In the genomic region with DNA sequence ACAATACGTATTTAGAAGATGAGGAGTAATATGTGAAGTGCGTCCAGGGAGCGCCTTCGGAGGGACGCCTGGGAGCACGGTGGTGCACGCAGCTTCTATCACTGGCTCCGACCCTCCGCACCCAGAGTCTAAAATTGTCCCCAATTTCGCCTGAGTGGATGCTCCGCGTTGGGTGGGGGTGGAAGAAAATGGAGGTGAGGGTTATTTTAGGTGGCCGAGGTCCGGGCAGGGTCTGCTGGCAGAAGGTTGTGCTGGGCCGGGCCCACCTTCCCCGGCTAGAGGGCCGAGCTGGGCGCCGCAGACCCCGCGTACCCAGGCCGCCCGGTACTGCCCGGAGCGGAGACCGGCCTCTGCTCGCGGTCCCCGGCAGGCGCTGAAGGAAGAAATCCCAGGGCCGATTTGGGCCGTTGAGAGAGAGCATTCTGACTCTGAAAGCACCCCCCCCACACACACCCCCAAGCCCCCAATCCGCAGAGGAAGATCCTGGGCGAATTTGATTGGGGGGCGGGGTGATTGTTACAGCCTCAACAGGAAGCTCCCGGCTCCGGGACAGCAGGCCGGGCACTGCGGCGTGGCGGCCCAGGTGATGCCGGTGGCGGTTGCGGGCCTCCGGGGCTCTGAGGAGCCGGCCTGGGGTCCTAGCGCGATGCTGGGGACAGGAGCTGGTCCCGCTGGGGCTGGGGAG, we compare ENCODE assay signal across 8 cellular contexts. TPM values are rescaled to one million over a fixed set of nuclear protein-coding genes. Genes with fewer than 3 reads are reported as not detected.
DNase-seq lines count a peak whose midpoint lies in the region; ATAC-seq lines count a peak whose summit lies in the region.

No MANE protein-coding gene starts in this region.

- H3K36me3 Mint-ChIP-seq in CD8-positive, alpha-beta memory T cell, result no peaks in the 10 kb centered on the region
- peaks cover 0 to 5% (median 0%) of the 10 kb centered on the region in 3 donors for H3K36me3 Mint-ChIP-seq in naive thymus-derived CD8-positive, alpha-beta T cell

- H3K4me1 Mint-ChIP-seq in CD8-positive, alpha-beta memory T cell, result peaks cover 27 to 40% (median 30%) of the 10 kb centered on the region in 3 donors
- peaks cover 13 to 42% (median 31%) of the 10 kb centered on the region in 4 donors for H3K4me1 Mint-ChIP-seq in naive thymus-derived CD8-positive, alpha-beta T cell

- peak overlapping the region; percentile 54 for H3K27ac ChIP-seq in CD8-positive, alpha-beta memory T cell (ENCODE audit: low read depth, low read length)
- H3K27ac ChIP-seq in duodenal mucosa (ENCODE audit: low read depth, low read length), result peak overlapping the region; percentile 59

- peaks cover 82% of the 10 kb centered on the region for H3K27me3 ChIP-seq in CD8-positive, alpha-beta memory T cell (ENCODE audit: insufficient read depth, low read length, poor library complexity, severe bottlenecking)
- no peaks in the 10 kb centered on the region for H3K27me3 ChIP-seq in duodenal mucosa (ENCODE audit: control insufficient read depth in 1 of 2, insufficient read depth in 2 of 2, low read length in 2 of 2)

- H3K4me3 ChIP-seq in CD8-positive, alpha-beta memory T cell (ENCODE audit: low read length), result no peak overlapping the region
- peak overlapping the region; percentile 72 to 84 for H3K4me3 ChIP-seq in duodenal mucosa (ENCODE audit: low read depth in 1 of 2, low read length in 2 of 2)

- peaks cover 0 to 3% (median 2%) of the 10 kb centered on the region in 5 donors for H3K9me3 Mint-ChIP-seq in CD8-positive, alpha-beta memory T cell
- H3K9me3 Mint-ChIP-seq in naive thymus-derived CD8-positive, alpha-beta T cell, result peaks cover 0 to 2% (median 0%) of the 10 kb centered on the region in 9 donors

- CTCF ChIA-PET in CD8-positive, alpha-beta memory T cell (lab: Charles Lee), result no interaction called here

- H3K36me3 ChIP-seq in CD8-positive, alpha-beta memory T cell (ENCODE audit: insufficient read depth, low read length), result no peaks in the 10 kb centered on the region
- no peaks in the 10 kb centered on the region for H3K36me3 ChIP-seq in duodenal mucosa (ENCODE audit: control insufficient read depth in 1 of 2, insufficient read depth in 2 of 2, low read length in 2 of 2)

- H3K27ac Mint-ChIP-seq in CD8-positive, alpha-beta memory T cell, result peak overlapping the region in 5 of 8 donors; percentile 29 to 96 (median 61)
- peak overlapping the region in 3 of 10 donors; percentile 24 to 72 (median 54) for H3K27ac Mint-ChIP-seq in naive thymus-derived CD8-positive, alpha-beta T cell

- POLR2A ChIA-PET in CD8-positive, alpha-beta memory T cell (lab: Charles Lee), result interaction anchor here (0.6 to 1.0 kb wide), 3 partner anchors 43 to 110 kb away, joined by 3 to 5 read pairs (median 3); no protein-coding TSS in a partner anchor
- POLR2A ChIA-PET in naive thymus-derived CD8-positive, alpha-beta T cell (lab: Charles Lee), result interaction anchor here (0.5 to 2.9 kb wide), 4 partner anchors 28 to 114 kb away, joined by 4 to 14 read pairs (median 4); a partner anchor contains a TSS

- H3K4me3 Mint-ChIP-seq in CD8-positive, alpha-beta memory T cell, result peak overlapping the region; percentile 55 to 95 (median 86)
- peak overlapping the region; percentile 59 to 98 (median 88) for H3K4me3 Mint-ChIP-seq in naive thymus-derived CD8-positive, alpha-beta T cell

- no peaks in the 10 kb centered on the region for H3K9me3 ChIP-seq in CD8-positive, alpha-beta memory T cell (ENCODE audit: low read length)
- H3K9me3 ChIP-seq in duodenal mucosa (ENCODE audit: control insufficient read depth in 1 of 2, low read length in 2 of 2), result no peaks in the 10 kb centered on the region

- no peak for ATAC-seq in naive thymus-derived CD8-positive, alpha-beta T cell
- no peak for ATAC-seq in GM19328 (IDR thresholded peaks at IDR 0.05; ENCODE audit: unreplicated experiment)
- ATAC-seq in HG02970 (IDR thresholded peaks at IDR 0.05; ENCODE audit: low FRiP score, unreplicated experiment), result no peak
- no peak for ATAC-seq in GM21529 (IDR thresholded peaks at IDR 0.05; ENCODE audit: unreplicated experiment)
- ATAC-seq in HG03442 (IDR thresholded peaks at IDR 0.05; ENCODE audit: unreplicated experiment), result no peak

- peak overlapping the region; percentile 87 to 91 for H3K9ac ChIP-seq in duodenal mucosa (ENCODE audit: low read depth in 1 of 2, low read length in 2 of 2)

- H3K27me3 Mint-ChIP-seq in CD8-positive, alpha-beta memory T cell, result peaks cover 63 to 70% of the 10 kb centered on the region in 2 donors
- peaks cover 30 to 71% (median 40%) of the 10 kb centered on the region in 5 donors for H3K27me3 Mint-ChIP-seq in naive thymus-derived CD8-positive, alpha-beta T cell

- peaks cover 57% of the 10 kb centered on the region for H3K4me1 ChIP-seq in CD8-positive, alpha-beta memory T cell (ENCODE audit: insufficient read depth, low read length)
- H3K4me1 ChIP-seq in duodenal mucosa (ENCODE audit: control insufficient read depth in 1 of 2, insufficient read depth in 2 of 2, low read length in 2 of 2), result peaks cover 19 to 22% of the 10 kb centered on the region in 2 donors

- DNase-seq in CD8-positive, alpha-beta memory T cell, result no peak
- peak; percentile 54 for DNase-seq in NCI-H2227 treated with DMSO at 0.1 percent for 48 hours (lab: John Stamatoyannopoulos, UW)
- no peak for DNase-seq in naive thymus-derived CD8-positive, alpha-beta T cell

RNA-seq across cellular contexts. Expression of a gene that starts 3.1 kb away (rescaled TPM):
- not detected for total RNA-seq in CD8-positive, alpha-beta memory T cell
- polyA plus RNA-seq in CD8-positive, alpha-beta memory T cell, result not detected
- not detected for total RNA-seq in naive thymus-derived CD8-positive, alpha-beta T cell
- not detected for polyA plus RNA-seq in naive thymus-derived CD8-positive, alpha-beta T cell
